ENCODE assay signal across 20 cellular contexts in the genomic region with DNA sequence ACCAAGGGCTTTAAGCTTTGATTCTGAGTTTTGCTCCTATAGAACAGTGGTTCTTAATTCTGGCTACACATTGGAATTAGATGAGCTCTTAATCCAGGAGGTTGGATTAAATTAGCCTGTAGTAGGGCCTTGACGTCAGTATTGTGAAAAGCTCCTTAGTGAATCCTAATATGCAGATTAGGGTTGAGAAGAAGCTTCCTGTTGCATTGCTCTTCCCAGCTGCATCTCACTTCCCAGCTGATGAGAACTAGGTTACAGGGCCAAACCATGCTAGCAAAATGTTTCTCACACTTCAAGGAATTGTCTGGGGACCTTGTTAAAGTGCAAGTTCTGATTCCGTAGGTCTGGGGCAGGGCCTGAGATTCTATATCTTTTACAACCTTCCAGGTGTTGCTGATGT.
DNase-seq lines count a peak whose midpoint lies in the region; ATAC-seq, FAIRE-seq and TF ChIP-seq lines count a peak whose summit lies in the region.
"Had no signal": no experiment of that assay in that cellular context is flagged by ENCODE, and none has a peak within 500 bp of the region (broad histone marks: within the 10 kb centered on the region; RNA-seq: fewer than 3 reads in every experiment).

No MANE protein-coding gene starts in this region.

- ATAC-seq in right cardiac atrium (peak; percentile 40 to 53), sciatic nerve (peak; percentile 74), esophagus mucosa (no peak), HG02759 (IDR thresholded peaks at IDR 0.05; ENCODE audit: unreplicated experiment) (no peak)
- ATAC-seq: A549; activated naive CD4-positive, alpha-beta T cell treated with anti-CD3 and anti-CD28 coated beads, Interleukin-2, amount 50 U/mL, for 72 hours; GM12878 had no signal

- H3K4me3 ChIP-seq in right cardiac atrium (ENCODE audit: low read length) = no peak overlapping the region
- H3K4me3 ChIP-seq: A549; BLaER1 treated with 17β-estradiol and CSF1 and Interleukin-3, amounts not matched to agents 10 nM and 100 nM; GM12878; testis had no signal

- peaks cover 8% of the 10 kb centered on the region for H3K4me1 ChIP-seq in right cardiac atrium (ENCODE audit: control insufficient read depth, insufficient read depth, low read length)
- H3K4me1 ChIP-seq: A549, testis had no signal

- H3K9me3 ChIP-seq in right cardiac atrium (ENCODE audit: control insufficient read depth, low read length) = no peaks in the 10 kb centered on the region
- H3K9me3 ChIP-seq: A549; BLaER1 treated with 17β-estradiol and CSF1 and Interleukin-3, amounts not matched to agents 10 nM and 100 nM; testis had no signal

- no peak for TF ChIP-seq CTCF in D721Med (IDR thresholded peaks at IDR 0.05; ENCODE audit: insufficient read depth, missing control alignments)

- no peaks in the 10 kb centered on the region for H3K27me3 ChIP-seq in right cardiac atrium (ENCODE audit: control insufficient read depth, insufficient read depth)
- H3K27me3 ChIP-seq: testis had no signal

- intact Hi-C loops in right cardiac atrium (cut with DNase I) = no loop called here
- intact Hi-C loops in sciatic nerve (cut with DNase I) = no loop called here

- DNase-seq in D721Med (ENCODE audit: insufficient read length, low spot score) = peak; percentile 34
- DNase-seq in caudate nucleus (lab: John Stamatoyannopoulos, UW) = no peak
- no peak for DNase-seq in right cardiac atrium
- no peak for DNase-seq in sciatic nerve (ENCODE audit: low spot score)
- DNase-seq in NCI-H1417 treated with DMSO at 0.1 percent for 48 hours (lab: John Stamatoyannopoulos, UW) = no peak
- no peak for DNase-seq in glomerular visceral epithelial cell (ENCODE audit: extremely low spot score)
- DNase-seq: activated CD4-positive, CD25-positive, alpha-beta regulatory T cell; activated T-cell treated with anti-CD3 and anti-CD28 coated beads, Interleukin-2, amount 50 U/mL, for 48 hours; DMS 273 treated with DMSO at 0.1 percent for 48 hours; GDM1; KG1; NCI-H1048; stimulated activated CD4-positive, alpha-beta T cell treated with anti-CD3 and anti-CD28 coated beads, Interleukin-4, amount 100 ng/mL, for 1 hour had no signal

- FAIRE-seq in D721Med (lab: Jason Lieb, UNC) = peak; percentile 92
- FAIRE-seq: A549, GM12878 had no signal

- 64% methylated on average over 2 of the region's 2 CpGs for WGBS in right cardiac atrium

- peak overlapping the region; percentile 98 for H3K27ac ChIP-seq in caudate nucleus (ENCODE audit: low read depth, low read length)
- H3K27ac ChIP-seq in right cardiac atrium (ENCODE audit: low read length) = peak overlapping the region; percentile 69
- H3K27ac ChIP-seq: BLaER1 treated with 17β-estradiol and CSF1 and Interleukin-3, amounts not matched to agents 10 nM and 100 nM; testis had no signal

Comparison
In these comparisons a context has a peak if more than half of its experiments do, and no peak if none do; other contexts are left out.
1. ATAC-seq: peak in right cardiac atrium (2 of 2) and sciatic nerve (single experiment); none in esophagus mucosa (single experiment) and HG02759 (single experiment).